In genomic region chr20:43900496-43900895, GRCh38 we compare ENCODE assay signal across 24 cellular contexts.
"Had no signal": no experiment of that assay in that cellular context is flagged by ENCODE, and none has a peak within 500 bp of the region (broad histone marks: within the 10 kb centered on the region; RNA-seq: fewer than 3 reads in every experiment).

No MANE protein-coding gene starts in this region.

- ATAC-seq: activated CD8-positive, alpha-beta memory T cell treated with anti-CD3 and anti-CD28 coated beads, Interleukin-2, amount 10 ng/mL, durations not matched to agents 7 days and 5 days; activated CD8-positive, alpha-beta T cell treated with anti-CD3 and anti-CD28 coated beads, Interleukin-2, amount 10 ng/mL, durations not matched to agents 7 days and 5 days; activated T-cell treated with anti-CD3 and anti-CD28 coated beads, Interleukin-2, amount 50 U/mL, for 72 hours; body of pancreas; left colon; natural killer cell; SK-N-SH treated with all-trans-retinoic acid at 6 μM for 48 hours had no signal

- DNase-seq: activated CD4-positive, alpha-beta T cell treated with anti-CD3 and anti-CD28 coated beads, Interleukin-2, amount 10 ng/mL, durations not matched to agents 7 days and 5 days; activated CD4-positive, CD25-positive, alpha-beta regulatory T cell treated with anti-CD3 and anti-CD28 coated beads, Interleukin-2, amount 50 U/mL, for 72 hours; activated CD8-positive, alpha-beta memory T cell treated with anti-CD3 and anti-CD28 coated beads, Interleukin-2, amount 10 ng/mL, durations not matched to agents 7 days and 5 days; activated CD8-positive, alpha-beta T cell treated with anti-CD3 and anti-CD28 coated beads, Interleukin-2, amount 10 ng/mL, durations not matched to agents 7 days and 5 days; activated naive CD4-positive, alpha-beta T cell; activated T-cell treated with anti-CD3 and anti-CD28 coated beads, Interleukin-2, amount 50 U/mL, for 72 hours; aorta; body of pancreas; cerebellar nuclear complex; dorsolateral prefrontal cortex; effector memory CD4-positive, alpha-beta T cell; gastrocnemius medialis; hippocampal formation; left colon; lower lobe of right lung; mesenchymal stem cell; natural killer cell; posterior cingulate gyrus; stimulated activated CD4-positive, alpha-beta T cell treated with anti-CD3 and anti-CD28 coated beads, Interleukin-12 subunit alpha, Interleukin-12 subunit beta, amount 100 ng/mL, for 4 hours; stimulated activated CD4-positive, alpha-beta T cell treated with anti-CD3 and anti-CD28 coated beads, Interleukin-4, amount 100 ng/mL, for 1 hour; substantia nigra; T-helper 2 cell; thyroid gland had no signal
